23 cellular contexts compared by ENCODE assay signal in the genomic region with DNA sequence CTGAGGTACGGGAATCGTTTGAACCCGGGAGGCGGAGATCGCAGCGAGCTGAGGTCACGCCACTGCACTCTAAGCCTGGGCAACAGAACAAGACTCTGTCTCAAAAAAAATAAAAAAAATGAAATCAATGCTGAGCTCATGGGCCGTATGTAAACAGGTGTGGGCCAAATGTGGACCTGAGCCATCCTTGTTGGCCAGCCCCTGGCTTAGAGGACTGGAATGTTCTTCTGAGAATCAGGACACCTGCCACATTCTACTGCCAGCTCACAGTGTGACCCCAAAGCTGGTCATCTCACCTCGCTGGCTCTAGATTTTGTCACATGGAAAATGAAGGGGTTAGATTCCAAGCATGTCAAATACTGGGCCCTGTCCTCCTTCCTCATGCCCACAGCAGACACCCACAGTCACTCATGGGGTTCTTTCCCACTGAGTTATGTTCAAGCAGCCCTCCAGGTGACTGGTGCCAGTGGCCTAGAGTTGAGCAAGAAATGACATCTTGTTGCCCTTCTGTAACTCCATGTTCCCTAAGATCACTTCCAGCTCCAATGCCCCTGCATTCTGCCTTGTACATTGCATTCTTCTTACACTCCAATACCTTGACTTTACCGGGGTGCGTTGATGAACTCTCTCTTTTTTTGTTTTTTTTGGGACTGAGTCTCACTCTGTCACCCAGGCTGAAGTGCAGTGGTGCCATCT.
DNase-seq lines count a peak whose midpoint lies in the region; ATAC-seq, FAIRE-seq and TF ChIP-seq lines count a peak whose summit lies in the region.
"Had no signal": no experiment of that assay in that cellular context is flagged by ENCODE, and none has a peak within 500 bp of the region (broad histone marks: within the 10 kb centered on the region; RNA-seq: fewer than 3 reads in every experiment).

No MANE protein-coding gene starts in this region.

- CTCF ChIA-PET in activated CD8-positive, alpha-beta T cell treated with anti-CD3 and anti-CD28 coated beads, Interleukin-2, amount 10 ng/mL, durations not matched to agents 7 days and 5 days (lab: Charles Lee): interaction anchor here (1.0 kb wide), 1 partner anchor 17 kb away, joined by 3 read pairs; no protein-coding TSS in a partner anchor
- CTCF ChIA-PET in activated CD8-positive, alpha-beta T cell treated with anti-CD3 and anti-CD28 coated beads for 36 hours (lab: Charles Lee): no interaction called here

- no peak for TF ChIP-seq CTCF in activated CD8-positive, alpha-beta T cell treated with anti-CD3 and anti-CD28 coated beads for 36 hours (IDR thresholded peaks at IDR 0.05)

- no peak overlapping the region for H3K4me3 Mint-ChIP-seq in activated CD8-positive, alpha-beta T cell treated with anti-CD3 and anti-CD28 coated beads, Interleukin-2, amount 10 ng/mL, durations not matched to agents 7 days and 5 days
- H3K4me3 Mint-ChIP-seq in activated CD8-positive, alpha-beta T cell treated with anti-CD3 and anti-CD28 coated beads for 36 hours: no peak overlapping the region
- H3K4me3 Mint-ChIP-seq in T-helper 17 cell: no peak overlapping the region
- no peak overlapping the region for H3K4me3 Mint-ChIP-seq in stimulated activated effector memory CD8-positive, alpha-beta T cell treated with anti-CD3 and anti-CD28 coated beads, Interleukin-12 subunit alpha, Interleukin-12 subunit beta, amount 100 ng/mL, for 72 hours
- H3K4me3 Mint-ChIP-seq: activated CD4-positive, alpha-beta T cell treated with anti-CD3 and anti-CD28 coated beads for 36 hours had no signal

- H3K36me3 Mint-ChIP-seq in activated CD8-positive, alpha-beta T cell treated with anti-CD3 and anti-CD28 coated beads, Interleukin-2, amount 10 ng/mL, durations not matched to agents 7 days and 5 days (ENCODE audit: low read depth): peaks cover 58% of the 10 kb centered on the region
- H3K36me3 Mint-ChIP-seq in activated CD8-positive, alpha-beta T cell treated with anti-CD3 and anti-CD28 coated beads for 36 hours (ENCODE audit: low read depth): peaks cover 52% of the 10 kb centered on the region
- H3K36me3 Mint-ChIP-seq in T-helper 17 cell (ENCODE audit: low read depth): peaks cover 3% of the 10 kb centered on the region
- peaks cover 93% of the 10 kb centered on the region for H3K36me3 Mint-ChIP-seq in stimulated activated effector memory CD8-positive, alpha-beta T cell treated with anti-CD3 and anti-CD28 coated beads, Interleukin-12 subunit alpha, Interleukin-12 subunit beta, amount 100 ng/mL, for 72 hours

- no peak for DNase-seq in activated CD8-positive, alpha-beta T cell treated with anti-CD3 and anti-CD28 coated beads, Interleukin-2, amount 10 ng/mL, durations not matched to agents 7 days and 5 days
- no peak for DNase-seq in activated CD8-positive, alpha-beta T cell treated with anti-CD3 and anti-CD28 coated beads for 36 hours
- no peak for DNase-seq in T-helper 17 cell
- DNase-seq in left lobe of liver (ENCODE audit: low spot score): peak; percentile 52
- DNase-seq in stimulated activated effector memory CD8-positive, alpha-beta T cell treated with anti-CD3 and anti-CD28 coated beads, Interleukin-12 subunit alpha, Interleukin-12 subunit beta, amount 100 ng/mL, for 72 hours (ENCODE audit: low spot score in 2 of 2): no peak
- no peak for DNase-seq in DMS 273 treated with DMSO at 0.1 percent for 48 hours (lab: John Stamatoyannopoulos, UW)
- DNase-seq in HTR-8/SVneo (ENCODE audit: insufficient read length, low spot score): no peak
- DNase-seq: activated CD4-positive, alpha-beta T cell treated with anti-CD3 and anti-CD28 coated beads for 36 hours; activated effector memory CD4-positive, alpha-beta T cell treated with Interleukin-2 at 50 U/mL for 16 hours; adrenal gland; cortex of kidney; DND-41; GM23248; islet precursor cell; Kasumi-1; lower lobe of right lung; NCI-H1694 treated with DMSO at 0.1 percent for 48 hours; NCI-H2171 treated with DMSO at 0.1 percent for 48 hours; NCI-H526; Peyer's patch; SIG-M5; stimulated activated CD4-positive, alpha-beta T cell treated with anti-CD3 and anti-CD28 coated beads, Interleukin-1b, Interleukin-23, amount 100 ng/mL, for 48 hours had no signal

- H3K27me3 Mint-ChIP-seq in activated CD8-positive, alpha-beta T cell treated with anti-CD3 and anti-CD28 coated beads, Interleukin-2, amount 10 ng/mL, durations not matched to agents 7 days and 5 days (ENCODE audit: low read depth): no peaks in the 10 kb centered on the region
- H3K27me3 Mint-ChIP-seq in activated CD8-positive, alpha-beta T cell treated with anti-CD3 and anti-CD28 coated beads for 36 hours: no peaks in the 10 kb centered on the region
- H3K27me3 Mint-ChIP-seq in T-helper 17 cell: no peaks in the 10 kb centered on the region
- H3K27me3 Mint-ChIP-seq: activated CD4-positive, alpha-beta T cell treated with anti-CD3 and anti-CD28 coated beads for 36 hours had no signal

- ATAC-seq in activated CD8-positive, alpha-beta T cell treated with anti-CD3 and anti-CD28 coated beads, Interleukin-2, amount 10 ng/mL, durations not matched to agents 7 days and 5 days: no peak
- no peak for ATAC-seq in activated CD8-positive, alpha-beta T cell treated with anti-CD3 and anti-CD28 coated beads for 36 hours
- ATAC-seq in T-helper 17 cell: no peak
- ATAC-seq in left lobe of liver: peak; percentile 72
- no peak for ATAC-seq in stimulated activated effector memory CD8-positive, alpha-beta T cell treated with anti-CD3 and anti-CD28 coated beads, Interleukin-12 subunit alpha, Interleukin-12 subunit beta, amount 100 ng/mL, for 72 hours
- no peak for ATAC-seq in esophagus mucosa
- ATAC-seq: activated CD4-positive, alpha-beta T cell treated with anti-CD3 and anti-CD28 coated beads for 36 hours had no signal

- POLR2A ChIA-PET in activated CD8-positive, alpha-beta T cell treated with anti-CD3 and anti-CD28 coated beads, Interleukin-2, amount 10 ng/mL, durations not matched to agents 7 days and 5 days (lab: Charles Lee): no interaction called here
- POLR2A ChIA-PET in activated CD8-positive, alpha-beta T cell treated with anti-CD3 and anti-CD28 coated beads for 36 hours (lab: Charles Lee): interaction anchor here (0.6 to 1.0 kb wide), 2 partner anchors 12 to 68 kb away, joined by 3 read pairs; no protein-coding TSS in a partner anchor

- peak overlapping the region; percentile 78 for H3K27ac Mint-ChIP-seq in activated CD8-positive, alpha-beta T cell treated with anti-CD3 and anti-CD28 coated beads, Interleukin-2, amount 10 ng/mL, durations not matched to agents 7 days and 5 days
- no peak overlapping the region for H3K27ac Mint-ChIP-seq in activated CD8-positive, alpha-beta T cell treated with anti-CD3 and anti-CD28 coated beads for 36 hours
- peak overlapping the region; percentile 86 for H3K27ac Mint-ChIP-seq in T-helper 17 cell
- H3K27ac Mint-ChIP-seq in stimulated activated effector memory CD8-positive, alpha-beta T cell treated with anti-CD3 and anti-CD28 coated beads, Interleukin-12 subunit alpha, Interleukin-12 subunit beta, amount 100 ng/mL, for 72 hours: peak overlapping the region; percentile 17
- H3K27ac Mint-ChIP-seq: activated CD4-positive, alpha-beta T cell treated with anti-CD3 and anti-CD28 coated beads for 36 hours had no signal

- peaks cover 32% of the 10 kb centered on the region for H3K4me1 Mint-ChIP-seq in activated CD8-positive, alpha-beta T cell treated with anti-CD3 and anti-CD28 coated beads, Interleukin-2, amount 10 ng/mL, durations not matched to agents 7 days and 5 days (ENCODE audit: low read depth)
- peaks cover 19% of the 10 kb centered on the region for H3K4me1 Mint-ChIP-seq in activated CD8-positive, alpha-beta T cell treated with anti-CD3 and anti-CD28 coated beads for 36 hours (ENCODE audit: low read depth)
- peaks cover 15% of the 10 kb centered on the region for H3K4me1 Mint-ChIP-seq in T-helper 17 cell
- peaks cover 22% of the 10 kb centered on the region for H3K4me1 Mint-ChIP-seq in stimulated activated effector memory CD8-positive, alpha-beta T cell treated with anti-CD3 and anti-CD28 coated beads, Interleukin-12 subunit alpha, Interleukin-12 subunit beta, amount 100 ng/mL, for 72 hours

- no peaks in the 10 kb centered on the region for H3K9me3 ChIP-seq in T-helper 17 cell (ENCODE audit: control insufficient read depth, low read length, poor library complexity, severe bottlenecking)
- H3K9me3 ChIP-seq: adrenal gland, lower lobe of right lung, Peyer's patch had no signal

- no peaks in the 10 kb centered on the region for H3K9me3 Mint-ChIP-seq in activated CD8-positive, alpha-beta T cell treated with anti-CD3 and anti-CD28 coated beads, Interleukin-2, amount 10 ng/mL, durations not matched to agents 7 days and 5 days (ENCODE audit: insufficient read depth)
- no peaks in the 10 kb centered on the region for H3K9me3 Mint-ChIP-seq in activated CD8-positive, alpha-beta T cell treated with anti-CD3 and anti-CD28 coated beads for 36 hours
- H3K9me3 Mint-ChIP-seq in stimulated activated effector memory CD8-positive, alpha-beta T cell treated with anti-CD3 and anti-CD28 coated beads, Interleukin-12 subunit alpha, Interleukin-12 subunit beta, amount 100 ng/mL, for 72 hours: no peaks in the 10 kb centered on the region

- no peak for FAIRE-seq in HTR-8/SVneo (lab: Jason Lieb, UNC)

- intact Hi-C loops in activated CD8-positive, alpha-beta T cell treated with anti-CD3 and anti-CD28 coated beads for 36 hours (cut with micrococcal nuclease): no loop called here
